8 cellular contexts compared by ENCODE assay signal in the genomic region with DNA sequence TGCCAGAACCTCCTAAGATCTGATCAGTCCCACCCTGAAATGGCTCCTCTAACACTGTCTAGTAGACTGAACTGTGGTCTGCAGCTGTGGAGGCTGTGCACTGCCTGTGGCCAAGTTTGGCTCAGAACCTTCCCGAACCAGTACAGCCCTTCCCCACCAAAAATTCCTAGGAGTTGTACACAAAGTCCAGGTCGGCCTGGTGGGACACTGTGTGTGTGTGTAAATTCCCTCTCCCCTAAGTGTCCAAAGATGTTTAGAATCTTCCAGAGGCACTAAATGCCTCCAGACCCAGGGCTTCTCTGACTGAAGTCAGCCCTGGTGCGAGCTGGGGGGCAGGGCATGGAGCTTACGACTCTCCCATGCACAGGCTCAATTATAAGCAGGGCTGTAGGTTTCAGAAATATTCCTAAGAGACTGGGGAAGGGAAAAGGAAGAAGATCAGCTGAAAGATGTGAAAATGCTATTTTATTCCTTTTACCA.
A peak's percentile ranks its signal among the peaks of the same experiment; 100 is the strongest.
DNase-seq lines count a peak whose midpoint lies in the region; ATAC-seq and TF ChIP-seq lines count a peak whose summit lies in the region.

No MANE protein-coding gene starts in this region.

- peaks cover 0 to 10% (median 1%) of the 10 kb centered on the region in 7 donors for H3K9me3 Mint-ChIP-seq in CD4-positive, CD25-positive, alpha-beta regulatory T cell
- H3K9me3 Mint-ChIP-seq in endothelial cell (ENCODE audit: unreplicated experiment): no peaks in the 10 kb centered on the region

- no peaks in the 10 kb centered on the region for H3K27me3 ChIP-seq in CD4-positive, CD25-positive, alpha-beta regulatory T cell (ENCODE audit: control insufficient read depth, insufficient read depth, low read length)
- H3K27me3 ChIP-seq in OCI-LY1 (ENCODE audit: insufficient read depth, low read length) (no peaks in the 10 kb centered on the region), parathyroid adenoma (ENCODE audit: control insufficient read depth, insufficient read depth, low read length) (no peaks in the 10 kb centered on the region)

- H3K79me2 ChIP-seq in OCI-LY1 (ENCODE audit: insufficient read depth, low read length) (no peaks in the 10 kb centered on the region), parathyroid adenoma (no peaks in the 10 kb centered on the region)

- no peaks in the 10 kb centered on the region for H3K36me3 ChIP-seq in CD4-positive, CD25-positive, alpha-beta regulatory T cell (ENCODE audit: control insufficient read depth, insufficient read depth, low read length)
- H3K36me3 ChIP-seq in OCI-LY1 (ENCODE audit: insufficient read depth, low read length) (no peaks in the 10 kb centered on the region; the same call in 1 of the 2 replicates), parathyroid adenoma (ENCODE audit: control insufficient read depth, insufficient read depth, low read length) (no peaks in the 10 kb centered on the region)

- no peaks in the 10 kb centered on the region for H3K9me3 ChIP-seq in CD4-positive, CD25-positive, alpha-beta regulatory T cell (ENCODE audit: control insufficient read depth in 2 of 2, low read length in 2 of 2)
- peaks cover 12% of the 10 kb centered on the region; the same call in 1 of the 2 replicates for H3K9me3 ChIP-seq in OCI-LY1 (ENCODE audit: low read length)
- H3K9me3 ChIP-seq in parathyroid adenoma (ENCODE audit: control insufficient read depth, low read length): no peaks in the 10 kb centered on the region

- H3K27ac ChIP-seq in CD4-positive, CD25-positive, alpha-beta regulatory T cell (ENCODE audit: insufficient read depth, low read length, poor library complexity, severe bottlenecking): peak overlapping the region; percentile 88
- H3K27ac ChIP-seq in OCI-LY1 (ENCODE audit: low read depth, low read length, poor library complexity, severe bottlenecking) (peak overlapping the region; percentile 95), parathyroid adenoma (peak overlapping the region; percentile 93)

- peaks cover 34% of the 10 kb centered on the region for H3K4me1 ChIP-seq in CD4-positive, CD25-positive, alpha-beta regulatory T cell (ENCODE audit: control insufficient read depth, insufficient read depth, low read length, poor library complexity, severe bottlenecking)
- H3K4me1 ChIP-seq in OCI-LY1 (ENCODE audit: insufficient read depth, low read length, severe bottlenecking) (peaks cover 47% of the 10 kb centered on the region), parathyroid adenoma (peaks cover 55% of the 10 kb centered on the region)

- H3K27ac Mint-ChIP-seq in CD4-positive, CD25-positive, alpha-beta regulatory T cell: peak overlapping the region; percentile 94 to 99 (median 98)
- H3K27ac Mint-ChIP-seq in endothelial cell (ENCODE audit: unreplicated experiment): peak overlapping the region; percentile 98

- H2AFZ ChIP-seq in OCI-LY1 (ENCODE audit: low read length) (no peak overlapping the region; the same call in 1 of the 2 replicates), parathyroid adenoma (peak overlapping the region; percentile 72)

- H3K9me2 ChIP-seq in OCI-LY1 (ENCODE audit: low read depth, low read length): no peaks in the 10 kb centered on the region

- peak overlapping the region; percentile 51 for H3K4me2 ChIP-seq in OCI-LY1 (ENCODE audit: low read length)
- peak overlapping the region; percentile 73 for H3K4me2 ChIP-seq in parathyroid adenoma (ENCODE audit: low read length)

- H3K9ac ChIP-seq in OCI-LY1 (ENCODE audit: low read length) (peak overlapping the region; percentile 59), parathyroid adenoma (no peak overlapping the region)

- DNase-seq in CD4-positive, CD25-positive, alpha-beta regulatory T cell: no peak
- DNase-seq in endothelial cell (ENCODE audit: low spot score): peak; percentile 10
- no peak for DNase-seq in medulla oblongata (ENCODE audit: extremely low spot score)
- DNase-seq in NCI-H1417 treated with DMSO at 0.1 percent for 48 hours (lab: John Stamatoyannopoulos, UW): no peak
- DNase-seq in HK-2 (ENCODE audit: unreplicated experiment): no peak
- DNase-seq in NCI-H146 (lab: John Stamatoyannopoulos, UW): no peak

- no peaks in the 10 kb centered on the region for H3K27me3 Mint-ChIP-seq in CD4-positive, CD25-positive, alpha-beta regulatory T cell
- peaks cover 11% of the 10 kb centered on the region for H3K27me3 Mint-ChIP-seq in endothelial cell (ENCODE audit: unreplicated experiment)

- H3K4me1 Mint-ChIP-seq in CD4-positive, CD25-positive, alpha-beta regulatory T cell: peaks cover 16 to 67% (median 43%) of the 10 kb centered on the region in 4 donors
- peaks cover 49% of the 10 kb centered on the region for H3K4me1 Mint-ChIP-seq in endothelial cell (ENCODE audit: unreplicated experiment)

- no peaks in the 10 kb centered on the region for H4K20me1 ChIP-seq in OCI-LY1 (ENCODE audit: insufficient read depth, low read length)

- H3K4me3 Mint-ChIP-seq in CD4-positive, CD25-positive, alpha-beta regulatory T cell: peak overlapping the region in 3 of 4 donors; percentile 76 to 90 (median 81)
- H3K4me3 Mint-ChIP-seq in endothelial cell (ENCODE audit: unreplicated experiment): peak overlapping the region; percentile 21

- no peak for ATAC-seq in CD4-positive, CD25-positive, alpha-beta regulatory T cell (ENCODE audit: low read depth in 2 of 2)

- TF ChIP-seq CTCF in OCI-LY1 (IDR thresholded peaks at IDR 0.05; ENCODE audit: low read length): no peak
- no peak for TF ChIP-seq CTCF in endothelial cell (IDR thresholded peaks at IDR 0.05; ENCODE audit: unreplicated experiment)
- no peak for TF ChIP-seq CTCF in parathyroid adenoma (IDR thresholded peaks at IDR 0.05)

- H3K4me3 ChIP-seq in CD4-positive, CD25-positive, alpha-beta regulatory T cell (ENCODE audit: low read depth, low read length): peak overlapping the region; percentile 51
- peak overlapping the region; percentile 33 for H3K4me3 ChIP-seq in OCI-LY1 (ENCODE audit: low read depth, low read length, poor library complexity, severe bottlenecking)
- H3K4me3 ChIP-seq in parathyroid adenoma (ENCODE audit: low read depth, low read length): peak overlapping the region; percentile 55

- H3F3A ChIP-seq in OCI-LY1 (ENCODE audit: insufficient read depth, low read length): no peaks in the 10 kb centered on the region

- H3K36me3 Mint-ChIP-seq in CD4-positive, CD25-positive, alpha-beta regulatory T cell: no peaks in the 10 kb centered on the region
- peaks cover 10% of the 10 kb centered on the region for H3K36me3 Mint-ChIP-seq in endothelial cell (ENCODE audit: low read depth, unreplicated experiment)
